Comparison of ENCODE assay signal across 10 cellular contexts in the genomic region with DNA sequence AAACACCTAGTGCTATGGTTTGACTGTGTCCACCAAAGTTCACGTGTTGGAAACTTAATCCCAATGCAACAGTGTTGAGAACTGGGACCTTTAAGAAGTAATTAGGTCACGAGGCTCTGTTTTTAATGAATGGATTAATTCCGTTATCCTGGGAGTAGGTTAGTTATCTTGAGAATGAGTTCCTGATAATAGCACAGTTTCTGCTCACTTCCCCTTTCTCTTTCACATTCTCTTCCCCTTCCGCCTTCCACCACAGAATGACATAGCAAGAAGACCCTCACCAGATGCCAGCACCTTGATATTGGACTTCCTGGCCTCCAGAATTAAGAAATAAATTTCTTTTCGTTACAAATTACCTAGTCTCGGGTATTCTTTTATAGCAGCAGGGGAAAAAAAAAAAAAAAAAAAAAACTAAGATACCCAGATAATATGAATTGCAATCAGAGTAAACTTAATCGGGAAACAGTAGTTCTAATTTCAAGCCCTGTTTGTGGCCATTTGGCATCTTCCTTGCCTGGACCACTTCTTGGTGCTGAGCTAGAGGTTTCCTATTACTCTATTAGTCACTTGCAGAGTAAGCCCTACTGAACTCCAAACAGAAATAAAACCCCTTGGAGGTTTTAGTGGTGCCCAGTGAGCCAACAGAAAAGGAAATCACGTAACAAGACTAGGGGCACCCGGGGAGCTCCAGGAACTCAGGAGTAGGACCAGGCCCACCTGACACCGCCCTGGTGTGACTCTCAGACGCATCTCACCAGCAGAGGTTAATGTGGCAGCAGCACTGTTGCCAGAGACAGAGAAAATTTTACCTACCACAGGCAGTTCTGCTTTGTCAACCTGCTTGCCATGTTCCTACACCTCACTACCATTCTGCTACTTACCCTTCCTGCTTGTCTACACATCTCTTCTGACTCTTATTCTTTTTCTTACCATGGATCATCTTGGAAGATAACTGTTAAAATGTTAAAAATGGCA.
A peak's percentile ranks its signal among the peaks of the same experiment; 100 is the strongest.
DNase-seq lines count a peak whose midpoint lies in the region; ATAC-seq and TF ChIP-seq lines count a peak whose summit lies in the region.
"Had no signal": no experiment of that assay in that cellular context is flagged by ENCODE, and none has a peak within 500 bp of the region (broad histone marks: within the 10 kb centered on the region; RNA-seq: fewer than 3 reads in every experiment).

No MANE protein-coding gene starts in this region.

- ATAC-seq in GM19351 (IDR thresholded peaks at IDR 0.05; ENCODE audit: unreplicated experiment): peak; percentile 73
- ATAC-seq in left lung: no peak
- no peak for ATAC-seq in HG02642 (IDR thresholded peaks at IDR 0.05; ENCODE audit: poor library complexity, unreplicated experiment)
- ATAC-seq: activated T-cell treated with anti-CD3 and anti-CD28 coated beads, Interleukin-2, amount 50 U/mL, for 4 hours had no signal

- intact Hi-C loops in left lung (cut with DNase I): no loop called here

- H3K9me3 ChIP-seq in left lung: no peaks in the 10 kb centered on the region

- no peak overlapping the region for H3K27ac ChIP-seq in brain microvascular endothelial cell
- peak overlapping the region in 1 of 2 donors; percentile 14 for H3K27ac ChIP-seq in left lung

- peaks cover 0 to 7% of the 10 kb centered on the region in 2 donors for H3K4me1 ChIP-seq in left lung

- H3K27me3 ChIP-seq in brain microvascular endothelial cell (replicated peaks) (no peaks in the 10 kb centered on the region), left lung (no peaks in the 10 kb centered on the region)

- no peak for TF ChIP-seq CTCF in brain microvascular endothelial cell (IDR thresholded peaks at IDR 0.05; ENCODE audit: low read depth, low read length, missing control alignments)
- TF ChIP-seq CTCF in left lung (IDR thresholded peaks at IDR 0.05): no peak

- in situ Hi-C loops in brain microvascular endothelial cell (cut with HindIII; ENCODE audit: low pct_ligation_motif_present, low sequenced_read_pairs): no loop called here

- DNase-seq in A172 (ENCODE audit: low spot score) (peak; percentile 35), NAMALWA (ENCODE audit: low spot score) (peak; percentile 76), brain microvascular endothelial cell (peak; percentile 53), left lung (no peak), NCI-H524 (lab: John Stamatoyannopoulos, UW) (no peak), NCI-H69 (lab: John Stamatoyannopoulos, UW) (no peak)
- DNase-seq: activated T-cell treated with anti-CD3 and anti-CD28 coated beads, Interleukin-2, amount 50 U/mL, for 4 hours; RPMI8226 had no signal

- H3K4me3 ChIP-seq in brain microvascular endothelial cell (ENCODE audit: low read depth, low read length): no peak overlapping the region
- no peak overlapping the region for H3K4me3 ChIP-seq in left lung

- H3K36me3 ChIP-seq in brain microvascular endothelial cell (replicated peaks): no peaks in the 10 kb centered on the region
- no peaks in the 10 kb centered on the region for H3K36me3 ChIP-seq in left lung

Comparison
In these comparisons a context has a peak if more than half of its experiments do, and no peak if none do; other contexts are left out.
1. DNase-seq: peak in A172 (single experiment), NAMALWA (single experiment) and brain microvascular endothelial cell (single experiment); none in left lung (0 of 2), NCI-H524 (0 of 2) and NCI-H69 (single experiment).